In genomic region chr2:128305555-128306080, GRCh38 we compare ENCODE assay signal across 8 cellular contexts. TPM values are rescaled to one million over a fixed set of nuclear protein-coding genes. Genes with fewer than 3 reads are reported as not detected.
DNase-seq lines count a peak whose midpoint lies in the region; ATAC-seq, FAIRE-seq and TF ChIP-seq lines count a peak whose summit lies in the region.

No MANE protein-coding gene starts in this region.

- H3K4me3 ChIP-seq in heart left ventricle (no peak overlapping the region), suprapubic skin (peak overlapping the region; percentile 19)

- TF ChIP-seq CTCF in heart left ventricle (IDR thresholded peaks at IDR 0.05) (no peak), suprapubic skin (IDR thresholded peaks at IDR 0.05) (no peak)

- TF ChIP-seq POLR2A in GM12892 (IDR thresholded peaks at IDR 0.05; ENCODE audit: low read depth, low read length) (no peak), heart left ventricle (IDR thresholded peaks at IDR 0.05) (no peak), suprapubic skin (IDR thresholded peaks at IDR 0.05) (no peak)

- WGBS in heart left ventricle, 4 donors, result 61 to 74% (median 67%) methylated on average over 5 to 11 of the region's 11 CpGs
- WGBS in suprapubic skin, result 61% methylated on average over 9 of the region's 11 CpGs

- H3K27me3 ChIP-seq in heart left ventricle (no peaks in the 10 kb centered on the region), suprapubic skin (no peaks in the 10 kb centered on the region)

- no peak for FAIRE-seq in GM12892 (lab: Jason Lieb, UNC)

- ATAC-seq in HG02885 (IDR thresholded peaks at IDR 0.05; ENCODE audit: poor library complexity, unreplicated experiment) (peak; percentile 60), heart left ventricle (no peak)

- intact Hi-C loops in heart left ventricle (cut with DNase I), result loop anchor here in 2 of 10 donors (10.0 kb wide), 1 partner anchor 121 kb away; no protein-coding TSS in a partner anchor

- H3K36me3 ChIP-seq in heart left ventricle (no peaks in the 10 kb centered on the region), suprapubic skin (no peaks in the 10 kb centered on the region)

- DNase-seq in GM12892 (ENCODE audit: insufficient read length), result peak; percentile 54
- DNase-seq in NCI-H82 treated with DMSO at 0.1 percent for 48 hours (lab: John Stamatoyannopoulos, UW; ENCODE audit: unreplicated experiment), result peak; percentile 94
- peak in 2 of 5 donors; percentile 22 to 56 for DNase-seq in heart left ventricle
- no peak for DNase-seq in suprapubic skin (ENCODE audit: low spot score in 2 of 2)
- DNase-seq in activated CD8-positive, alpha-beta memory T cell treated with anti-CD3 and anti-CD28 coated beads, Interleukin-2, amount 50 U/mL, for 4 hours, result no peak
- DNase-seq in CD1c-positive myeloid dendritic cell (ENCODE audit: extremely low spot score), result no peak
- no peak for DNase-seq in activated naive CD4-positive, alpha-beta T cell treated with Interleukin-2 at 50 U/mL for 16 hours

- H3K9me3 ChIP-seq in heart left ventricle, result no peaks in the 10 kb centered on the region
- no peaks in the 10 kb centered on the region for H3K9me3 ChIP-seq in suprapubic skin

- H3K27ac ChIP-seq in heart left ventricle, result peak overlapping the region in 10 of 12 donors; percentile 20 to 83 (median 60)
- H3K27ac ChIP-seq in suprapubic skin, result peak overlapping the region; percentile 86

- no peak for TF ChIP-seq EP300 in suprapubic skin (IDR thresholded peaks at IDR 0.05)

- H3K4me1 ChIP-seq in heart left ventricle (peaks cover 12 to 69% (median 51%) of the 10 kb centered on the region in 12 donors), suprapubic skin (peaks cover 95% of the 10 kb centered on the region)

RNA-seq across cellular contexts. Expression of gene HS6ST1, which starts 13.1 kb away (rescaled TPM):
- 3.3 TPM for polyA plus RNA-seq in GM12892 (2012; ENCODE audit: missing spikeins)
- total RNA-seq in heart left ventricle (10 to 100 TPM; 18.1 to 87.3 (median 24.9) TPM), suprapubic skin (10 to 100 TPM; 55.7 to 75.0 (median 67.3) TPM)
- 10 to 100 TPM; 15.6 to 26.5 TPM for polyA plus RNA-seq in heart left ventricle

Comparison
In these comparisons a context has a peak if more than half of its experiments do, and no peak if none do; other contexts are left out.
1. DNase-seq: peak in GM12892 (single experiment) and NCI-H82 treated with DMSO at 0.1 percent for 48 hours (single experiment); none in suprapubic skin (0 of 2), activated CD8-positive, alpha-beta memory T cell treated with anti-CD3 and anti-CD28 coated beads, Interleukin-2, amount 50 U/mL, for 4 hours (single experiment), CD1c-positive myeloid dendritic cell (single experiment) and activated naive CD4-positive, alpha-beta T cell treated with Interleukin-2 at 50 U/mL for 16 hours (single experiment).